In the genomic region with DNA sequence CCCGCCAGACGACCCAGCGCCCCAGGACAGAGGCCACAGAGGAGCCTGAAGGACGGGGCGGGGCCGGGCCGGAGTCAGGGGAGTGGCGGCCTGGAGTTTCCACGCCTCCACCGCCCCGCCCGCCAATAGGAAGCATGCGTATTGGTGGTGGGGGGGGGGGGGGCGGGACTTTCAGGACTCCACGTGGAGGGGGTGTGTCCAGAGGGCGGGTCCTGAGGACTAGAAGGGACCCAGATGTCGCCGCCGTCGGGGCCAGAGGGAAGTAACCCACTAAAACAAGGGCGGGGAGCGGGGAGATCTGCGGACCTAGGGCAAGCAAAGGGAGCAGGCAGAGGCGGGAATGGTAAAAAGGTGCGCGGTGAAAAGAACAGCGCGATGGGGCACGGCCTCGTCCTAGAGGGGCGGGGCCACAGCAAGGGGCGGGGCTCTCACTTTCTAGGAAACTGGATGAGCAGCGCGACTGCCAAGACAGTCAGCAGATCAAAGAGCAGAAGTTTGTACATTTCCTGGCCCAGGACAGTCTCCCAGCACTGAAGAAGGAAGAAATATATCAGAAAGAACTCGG, we compare ENCODE assay signal across 8 cellular contexts. TPM values are rescaled to one million over a fixed set of nuclear protein-coding genes. Genes with fewer than 3 reads are reported as not detected.
DNase-seq lines count a peak whose midpoint lies in the region; ATAC-seq and TF ChIP-seq lines count a peak whose summit lies in the region.

No MANE protein-coding gene starts in this region.

- POLR2A ChIA-PET in AG04450 (lab: Yijun Ruan, JAX): interaction anchor here (0.7 kb wide), 1 partner anchor 9 kb away, joined by 3 read pairs; no protein-coding TSS in a partner anchor

- ATAC-seq in Right ventricle myocardium inferior: peak; percentile 21

- H3K27me3 Mint-ChIP-seq in type B pancreatic cell: no peaks in the 10 kb centered on the region

- H3K27me3 ChIP-seq in AG04450 (ENCODE audit: control insufficient read depth, insufficient read depth, low read length): no peaks in the 10 kb centered on the region

- H3K4me3 ChIP-seq in AG04450 (ENCODE audit: low read depth, low read length) (peak overlapping the region; percentile 60), HFF-Myc (replicated peaks; ENCODE audit: low read depth, low read length) (peak overlapping the region; percentile 29), SK-N-MC (peak overlapping the region; percentile 78)

- peak overlapping the region; percentile 92 for H3K27ac Mint-ChIP-seq in type B pancreatic cell

- peaks cover 3% of the 10 kb centered on the region; the same call in 1 of the 2 replicates for H3K36me3 ChIP-seq in SK-N-MC (ENCODE audit: insufficient read depth, low read length)

- peaks cover 23% of the 10 kb centered on the region for H3K9me3 ChIP-seq in AG04450 (ENCODE audit: control insufficient read depth, insufficient read depth, low read length)
- no peaks in the 10 kb centered on the region for H3K9me3 ChIP-seq in SK-N-MC (ENCODE audit: low read depth, low read length)

- intact Hi-C loops in Right ventricle myocardium inferior (cut with DNase I) (no loop called here), posterior vena cava (cut with DNase I) (no loop called here)

- TF ChIP-seq CTCF in AG04450 (IDR thresholded peaks at IDR 0.05; ENCODE audit: low read depth, low read length) (no peak), HFF-Myc (IDR thresholded peaks at IDR 0.05; ENCODE audit: low read depth, low read length, missing control alignments) (no peak), type B pancreatic cell (conservative IDR thresholded peaks at IDR 0.05) (no peak)

- no peak overlapping the region for H3K27ac ChIP-seq in AG04450 (ENCODE audit: low read depth, low read length)
- no peak overlapping the region for H3K27ac ChIP-seq in SK-N-MC

- no peak overlapping the region for H3K9ac ChIP-seq in SK-N-MC (ENCODE audit: insufficient read length)

- DNase-seq in AG04450 (ENCODE audit: low read depth, low spot score) (no peak), HFF-Myc (ENCODE audit: extremely low read depth, low read depth) (no peak), SK-N-MC (ENCODE audit: low read depth, low spot score) (no peak), Right ventricle myocardium inferior (ENCODE audit: missing footprints) (peak; percentile 95), posterior vena cava (ENCODE audit: low spot score) (peak; percentile 96), type B pancreatic cell (ENCODE audit: extremely low spot score, unreplicated experiment) (no peak), OCI-M2 (lab: John Stamatoyannopoulos, UW; ENCODE audit: unreplicated experiment) (no peak)
- DNase-seq in activated naive CD4-positive, alpha-beta T cell treated with Interleukin-2 at 50 U/mL for 16 hours: peak; percentile 84

- peaks cover 31% of the 10 kb centered on the region for H3K4me1 Mint-ChIP-seq in type B pancreatic cell (ENCODE audit: unreplicated experiment)

- peaks cover 6% of the 10 kb centered on the region for H3K36me3 Mint-ChIP-seq in type B pancreatic cell

- peak overlapping the region; percentile 92 for H3K4me3 Mint-ChIP-seq in type B pancreatic cell

- CTCF ChIA-PET in AG04450 (lab: Charles Lee): no interaction called here

- no peaks in the 10 kb centered on the region for H3K9me3 Mint-ChIP-seq in type B pancreatic cell

RNA-seq across cellular contexts. Expression of a gene that starts 2.8 kb away (rescaled TPM):
- 3.0 and 3.3 TPM in 2 replicates for polyA plus RNA-seq in AG04450 (2011; rRNA removed)
- polyA minus RNA-seq in AG04450 (2011; rRNA and poly(A)+ RNA removed): 0.37 and 0.56 TPM in 2 replicates
- total RNA-seq in Right ventricle myocardium inferior (6.6 TPM), posterior vena cava (1 to 10 TPM; 4.7 to 6.2 TPM), type B pancreatic cell (ENCODE audit: low replicate concordance) (6.6 and 7.5 TPM in 2 replicates)

RNA-seq across cellular contexts. Expression of a gene that starts 10.6 kb away (rescaled TPM):
- 1.3 and 1.5 TPM in 2 replicates for polyA plus RNA-seq in AG04450 (2011; rRNA removed)
- polyA minus RNA-seq in AG04450 (2011; rRNA and poly(A)+ RNA removed): 0.18 TPM in 1 of 2 replicates, not detected in the other
- 0.97 TPM for total RNA-seq in Right ventricle myocardium inferior
- total RNA-seq in posterior vena cava: 1 to 10 TPM; 1.1 to 1.4 TPM
- total RNA-seq in type B pancreatic cell (ENCODE audit: low replicate concordance): 24.2 and 42.1 TPM in 2 replicates

RNA-seq across cellular contexts. Expression of a gene that starts 24.8 kb away (rescaled TPM):
- 9.9 and 18.7 TPM in 2 replicates for polyA plus RNA-seq in AG04450 (2011; rRNA removed)
- polyA minus RNA-seq in AG04450 (2011; rRNA and poly(A)+ RNA removed): 21.9 and 26.4 TPM in 2 replicates
- 17.6 TPM for total RNA-seq in Right ventricle myocardium inferior
- total RNA-seq in posterior vena cava: 10 to 100 TPM; 25.6 to 29.1 TPM
- 55.4 and 72.9 TPM in 2 replicates for total RNA-seq in type B pancreatic cell (ENCODE audit: low replicate concordance)

RNA-seq across cellular contexts. Expression of a gene that starts 27.1 kb away (rescaled TPM):
- polyA plus RNA-seq in AG04450 (2011; rRNA removed): 45.1 and 63.2 TPM in 2 replicates
- polyA minus RNA-seq in AG04450 (2011; rRNA and poly(A)+ RNA removed): 33.8 and 44.8 TPM in 2 replicates
- total RNA-seq in Right ventricle myocardium inferior (15.1 TPM), posterior vena cava (10 to 100 TPM; 29.0 to 38.6 TPM), type B pancreatic cell (ENCODE audit: low replicate concordance) (73.3 and 86.7 TPM in 2 replicates)

RNA-seq across cellular contexts. Expression of a gene that starts 28.8 kb away (rescaled TPM):
- polyA plus RNA-seq in AG04450 (2011; rRNA removed): 32.4 and 36.4 TPM in 2 replicates
- 17.4 and 25.2 TPM in 2 replicates for polyA minus RNA-seq in AG04450 (2011; rRNA and poly(A)+ RNA removed)
- total RNA-seq in Right ventricle myocardium inferior: 16.1 TPM
- 10 to 100 TPM; 17.3 to 24.5 TPM for total RNA-seq in posterior vena cava
- total RNA-seq in type B pancreatic cell (ENCODE audit: low replicate concordance): 39.3 and 41.9 TPM in 2 replicates

Comparison
In these comparisons a context has a peak if more than half of its experiments do, and no peak if none do; other contexts are left out.
1. DNase-seq: peak in activated naive CD4-positive, alpha-beta T cell treated with Interleukin-2 at 50 U/mL for 16 hours (single experiment), Right ventricle myocardium inferior (single experiment) and posterior vena cava (single experiment); none in AG04450 (single experiment), HFF-Myc (single experiment), SK-N-MC (single experiment), type B pancreatic cell (single experiment) and OCI-M2 (single experiment).
2. RNA of a gene that starts 10.6 kb away (total RNA-seq): 24.2 to 42.1 TPM in type B pancreatic cell; 1.1 to 1.4 TPM in posterior vena cava and 0.97 TPM in Right ventricle myocardium inferior (single experiment); every median in the first group is over 10 times any median in the second.
3. Peak in every context shown above with its lines, with median percentiles within 50 percentile points of each other: H3K4me3 ChIP-seq.